In the genomic region with DNA sequence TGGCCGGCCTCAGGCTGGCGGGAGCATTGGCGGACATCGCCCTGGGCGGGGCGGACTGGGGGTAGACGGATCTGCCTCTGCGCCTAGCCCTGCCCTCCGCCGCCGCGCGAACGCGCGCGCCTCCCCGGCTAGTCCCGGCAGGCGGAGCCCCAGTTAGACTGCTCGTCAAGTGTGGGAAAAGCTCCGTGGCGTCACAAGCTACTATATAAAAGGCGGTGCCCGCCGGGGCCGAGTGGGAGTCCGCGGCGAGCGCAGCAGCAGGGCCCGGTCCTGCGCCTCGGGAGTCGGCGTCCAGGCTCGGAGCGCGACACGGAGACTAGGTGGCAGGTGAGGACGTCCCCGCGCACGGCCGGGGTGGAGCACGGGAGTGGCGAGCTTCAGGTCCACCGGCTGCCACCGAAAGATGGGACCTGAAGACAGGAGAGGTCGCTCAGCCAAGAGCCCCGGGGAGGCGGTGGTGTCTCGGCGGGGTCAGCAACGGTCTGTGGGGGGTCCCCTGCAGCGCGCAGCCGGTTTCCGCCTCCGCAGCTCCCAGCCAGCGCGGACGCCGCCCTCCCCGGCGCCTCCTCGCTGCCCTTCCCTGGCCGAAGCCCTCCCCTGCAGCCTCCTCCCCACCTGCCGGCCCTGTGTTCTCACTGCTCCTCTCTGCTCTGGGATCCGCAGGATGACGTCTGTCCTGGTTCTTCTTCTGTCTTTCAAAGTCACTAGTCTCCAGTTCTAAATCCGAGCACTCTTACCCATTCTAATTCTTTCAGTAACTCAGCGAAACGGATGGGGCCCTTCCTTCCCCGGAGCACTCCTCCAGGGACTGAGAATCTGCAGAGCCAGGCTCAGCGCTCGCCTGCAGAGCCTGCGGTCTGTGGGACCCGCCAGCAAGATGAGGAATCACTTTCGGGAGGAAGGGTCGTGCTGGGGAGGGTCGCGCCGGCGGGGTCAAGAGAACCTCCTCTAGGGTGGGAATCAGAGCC, we compare ENCODE assay signal across 8 cellular contexts. TPM values are rescaled to one million over a fixed set of nuclear protein-coding genes. Genes with fewer than 3 reads are reported as not detected.
DNase-seq lines count a peak whose midpoint lies in the region; ATAC-seq and TF ChIP-seq lines count a peak whose summit lies in the region.

No MANE protein-coding gene starts in this region.

- DNase-seq in GM06990 (ENCODE audit: extremely low read depth, insufficient read length): peak; percentile 89
- peak; percentile 18 for DNase-seq in NCI-H1092 (lab: John Stamatoyannopoulos, UW)
- DNase-seq in T follicular helper cell (ENCODE audit: low read depth): peak; percentile 81
- peak; percentile 96 to 98 (median 98) for DNase-seq in heart left ventricle
- DNase-seq in posterior cingulate gyrus: peak; percentile 73 to 99 (median 92)
- DNase-seq in type B pancreatic cell (ENCODE audit: extremely low spot score, unreplicated experiment): peak; percentile 89

- POLR2A ChIA-PET in HEK293 (lab: Yijun Ruan, JAX): interaction anchor here (0.5 to 1.3 kb wide), 7 partner anchors 9 to 295 kb away, joined by 3 to 12 read pairs (median 3); no protein-coding TSS in a partner anchor

- H3K27me3 ChIP-seq in GM06990 (replicated peaks; ENCODE audit: control insufficient read depth, insufficient read depth, low read length) (no peaks in the 10 kb centered on the region), heart left ventricle (no peaks in the 10 kb centered on the region)

- ATAC-seq in heart left ventricle: peak; percentile 88 to 95 (median 94)

- 0 to 1% (median 1%) methylated on average over 77 to 85 of the region's 85 CpGs for WGBS in adipose tissue, 3 donors
- 0 to 1% (median 0%) methylated on average over 58 to 85 of the region's 85 CpGs for WGBS in heart left ventricle, 4 donors

- no peaks in the 10 kb centered on the region for H3K36me3 Mint-ChIP-seq in type B pancreatic cell

- TF ChIP-seq CTCF in GM06990 (IDR thresholded peaks at IDR 0.05; ENCODE audit: insufficient read depth, low read length, poor library complexity, severe bottlenecking): peak; percentile 1
- no peak for TF ChIP-seq CTCF in HEK293 (tag by site-specific recombination; IDR thresholded peaks at IDR 0.05)
- peak in 7 of 12 donors; percentile 3 to 45 (median 22) for TF ChIP-seq CTCF in heart left ventricle (IDR thresholded peaks at IDR 0.05)
- peak; percentile 21 for TF ChIP-seq CTCF in type B pancreatic cell (conservative IDR thresholded peaks at IDR 0.05)

- H3K4me3 ChIP-seq in GM06990 (replicated peaks; ENCODE audit: low read depth, low read length) (peak overlapping the region; percentile 75), HEK293 (ENCODE audit: low read depth, low read length) (peak overlapping the region; percentile 59), heart left ventricle (peak overlapping the region; percentile 64 to 98 (median 86))

- no peaks in the 10 kb centered on the region for H3K9me3 ChIP-seq in HEK293 (ENCODE audit: control insufficient read depth, insufficient read depth, low read depth, low read length)
- no peaks in the 10 kb centered on the region for H3K9me3 ChIP-seq in heart left ventricle

- intact Hi-C loops in heart left ventricle (cut with DNase I): loop anchor here in 2 of 10 donors (5.0 to 10.0 kb wide), 2 partner anchors 222 to 299 kb away; partner anchors contain the start of genes SERPINB1 (in 1 of the 2) and WRNIP1 (in 1 of the 2)
- intact Hi-C loops in posterior cingulate gyrus (cut with DNase I): no loop called here

- CTCF ChIA-PET in HEK293 (lab: Yijun Ruan, JAX): no interaction called here

- no peaks in the 10 kb centered on the region for H3K9me3 Mint-ChIP-seq in type B pancreatic cell

- peak; percentile 39 to 99 for TF ChIP-seq POLR2A in heart left ventricle (IDR thresholded peaks at IDR 0.05)

- peaks cover 10% of the 10 kb centered on the region for H3K4me1 Mint-ChIP-seq in type B pancreatic cell (ENCODE audit: unreplicated experiment)

- H3K4me1 ChIP-seq in HEK293 (ENCODE audit: control insufficient read depth, insufficient read depth, low read length): no peaks in the 10 kb centered on the region
- peaks cover 0 to 29% (median 15%) of the 10 kb centered on the region in 12 donors for H3K4me1 ChIP-seq in heart left ventricle

- H3K27ac ChIP-seq in HEK293 (ENCODE audit: extremely low read depth, low read depth, low read length) (peak overlapping the region; percentile 45; the same call in 1 of the 2 replicates), adipose tissue (ENCODE audit: low read depth, low read length) (peak overlapping the region; percentile 79), heart left ventricle (peak overlapping the region; percentile 86 to 99 (median 96))

- H3K36me3 ChIP-seq in GM06990 (ENCODE audit: control insufficient read depth, insufficient read depth, low read length) (no peaks in the 10 kb centered on the region), HEK293 (ENCODE audit: control insufficient read depth in 2 of 2, insufficient read depth in 1 of 2, low read length in 2 of 2) (no peaks in the 10 kb centered on the region; a peak in 1 of 3 replicates), heart left ventricle (no peaks in the 10 kb centered on the region)

- peak overlapping the region; percentile 95 for H3K4me3 Mint-ChIP-seq in type B pancreatic cell

- peaks cover 11% of the 10 kb centered on the region for H3K27me3 Mint-ChIP-seq in type B pancreatic cell

- peak overlapping the region; percentile 88 for H3K27ac Mint-ChIP-seq in type B pancreatic cell

TF ChIP-seq in HEK293, 187 proteins besides CTCF, POLR2A, EP300 and RAD21:
- TF ChIP-seq ZNF10 (tag by site-specific recombination; IDR thresholded peaks at IDR 0.05) (no peak), PBX3 (CRISPR knock-in tag; IDR thresholded peaks at IDR 0.05) (peak; percentile 57; the same call in 1 of the 2 replicates)

RNA-seq across cellular contexts. Expression of gene RIPK1, which starts 4.3 kb away (rescaled TPM):
- 10 to 100 TPM; 10.3 to 21.4 (median 20.0) TPM for polyA plus RNA-seq in adipose tissue
- total RNA-seq in heart left ventricle: 10 to 100 TPM in 3 of 9 donors, 1 to 10 TPM in 6; 5.3 to 16.3 (median 7.1) TPM
- polyA plus RNA-seq in heart left ventricle: 1 to 10 TPM; 5.5 to 8.0 TPM
- total RNA-seq in type B pancreatic cell (ENCODE audit: low replicate concordance): 14.7 and 16.3 TPM in 2 replicates

RNA-seq across cellular contexts. Expression of gene BPHL, which starts 54.5 kb away (rescaled TPM):
- 10 to 100 TPM in 2 of 3 donors, 1 to 10 TPM in 1; 9.4 to 33.4 (median 33.0) TPM for polyA plus RNA-seq in adipose tissue
- total RNA-seq in heart left ventricle: 10 to 100 TPM; 11.5 to 38.2 (median 17.2) TPM
- 10 to 100 TPM in 1 of 2 donors, 1 to 10 TPM in 1; 4.8 to 13.3 TPM for polyA plus RNA-seq in heart left ventricle
- 50.3 and 56.2 TPM in 2 replicates for total RNA-seq in type B pancreatic cell (ENCODE audit: low replicate concordance)

Comparison
In these comparisons a context has a peak if more than half of its experiments do, and no peak if none do; other contexts are left out.
1. Peak in every context shown above with its lines: DNase-seq, ATAC-seq, H3K4me3 ChIP-seq and H3K27ac ChIP-seq.
2. DNase-seq: peak in every context shown above with its lines; median percentile 98 in heart left ventricle; 92 in posterior cingulate gyrus; 89 in GM06990; 89 in type B pancreatic cell; 81 in T follicular helper cell; 18 in NCI-H1092.
3. H3K27ac ChIP-seq: peak in every context shown above with its lines; median percentile 96 in heart left ventricle; 79 in adipose tissue; 45 in HEK293.